ENCODE assay signal across 8 cellular contexts in genomic region chr15:39127925-39128617, GRCh38.
A peak's percentile ranks its signal among the peaks of the same experiment; 100 is the strongest.
DNase-seq lines count a peak whose midpoint lies in the region; ATAC-seq and TF ChIP-seq lines count a peak whose summit lies in the region.

No MANE protein-coding gene starts in this region.

- H3K27ac Mint-ChIP-seq in activated CD4-positive, alpha-beta T cell treated with anti-CD3 and anti-CD28 coated beads for 36 hours = no peak overlapping the region

- H3K27me3 ChIP-seq in left ventricle myocardium inferior (ENCODE audit: low read depth) (no peaks in the 10 kb centered on the region), dorsolateral prefrontal cortex (peaks cover 0 to 3% (median 0%) of the 10 kb centered on the region in 45 donors)

- H3K4me3 Mint-ChIP-seq in activated CD4-positive, alpha-beta T cell treated with anti-CD3 and anti-CD28 coated beads for 36 hours = no peak overlapping the region

- intact Hi-C loops in activated CD4-positive, alpha-beta T cell treated with anti-CD3 and anti-CD28 coated beads for 36 hours (cut with DNase I, micrococcal nuclease) = loop anchor here in 1 of 2 experiments (5.0 to 10.0 kb wide), 2 partner anchors 139 to 627 kb away; no protein-coding TSS in a partner anchor
- intact Hi-C loops in left ventricle myocardium inferior (cut with micrococcal nuclease) = no loop called here
- intact Hi-C loops in dorsolateral prefrontal cortex (cut with DNase I) = no loop called here

- H3K4me3 ChIP-seq in left ventricle myocardium inferior (no peak overlapping the region), dorsolateral prefrontal cortex (no peak overlapping the region)

- no peaks in the 10 kb centered on the region for H3K36me3 ChIP-seq in left ventricle myocardium inferior

- POLR2A ChIA-PET in activated CD4-positive, alpha-beta T cell treated with anti-CD3 and anti-CD28 coated beads for 36 hours (lab: Charles Lee) = no interaction called here

- peak; percentile 12 for DNase-seq in activated CD4-positive, alpha-beta T cell treated with anti-CD3 and anti-CD28 coated beads for 36 hours
- no peak for DNase-seq in activated CD4-positive, alpha-beta T cell treated with anti-CD3 and anti-CD28 coated beads for 48 hours
- DNase-seq in T1000 (lab: John Stamatoyannopoulos, UW) = peak; percentile 31
- DNase-seq in left ventricle myocardium inferior = no peak
- peak; percentile 74 for DNase-seq in stromal cell of bone marrow (ENCODE audit: low read depth)
- no peak for DNase-seq in NCI-H748 treated with DMSO at 0.1 percent for 48 hours (lab: John Stamatoyannopoulos, UW)
- DNase-seq in dorsolateral prefrontal cortex = no peak

- H3K27ac ChIP-seq in left ventricle myocardium inferior (replicated peaks) (peak overlapping the region; percentile 28), dorsolateral prefrontal cortex (no peak overlapping the region)

- H3K4me1 ChIP-seq in left ventricle myocardium inferior = peaks cover 29% of the 10 kb centered on the region

- no peak for TF ChIP-seq CTCF in left ventricle myocardium inferior (IDR thresholded peaks at IDR 0.05; ENCODE audit: borderline replicate concordance)
- TF ChIP-seq CTCF in dorsolateral prefrontal cortex (IDR thresholded peaks at IDR 0.05 in 54 of 56, conservative IDR thresholded peaks at IDR 0.05 in 2 of 56; ENCODE audit: low read depth in 1 of 56, partially characterized antibody in 56 of 56) = no peak

- no peaks in the 10 kb centered on the region for H3K9me3 ChIP-seq in left ventricle myocardium inferior (replicated peaks)

- H3K4me1 Mint-ChIP-seq in activated CD4-positive, alpha-beta T cell treated with anti-CD3 and anti-CD28 coated beads for 36 hours = no peaks in the 10 kb centered on the region

- H3K27me3 Mint-ChIP-seq in activated CD4-positive, alpha-beta T cell treated with anti-CD3 and anti-CD28 coated beads for 36 hours = peaks cover 6% of the 10 kb centered on the region

- H3K36me3 Mint-ChIP-seq in activated CD4-positive, alpha-beta T cell treated with anti-CD3 and anti-CD28 coated beads for 36 hours (ENCODE audit: low read depth) = no peaks in the 10 kb centered on the region

- CTCF ChIA-PET in activated CD4-positive, alpha-beta T cell treated with anti-CD3 and anti-CD28 coated beads for 36 hours (lab: Charles Lee) = no interaction called here

- H3K9me3 Mint-ChIP-seq in activated CD4-positive, alpha-beta T cell treated with anti-CD3 and anti-CD28 coated beads for 36 hours (ENCODE audit: low read depth) = no peaks in the 10 kb centered on the region

- peak; percentile 57 for ATAC-seq in activated CD4-positive, alpha-beta T cell treated with anti-CD3 and anti-CD28 coated beads for 36 hours
- no peak for ATAC-seq in HG03342 (IDR thresholded peaks at IDR 0.05; ENCODE audit: unreplicated experiment)

Comparison
In these comparisons a context has a peak if more than half of its experiments do, and no peak if none do; other contexts are left out.
1. DNase-seq: peak in activated CD4-positive, alpha-beta T cell treated with anti-CD3 and anti-CD28 coated beads for 36 hours (single experiment), T1000 (single experiment) and stromal cell of bone marrow (single experiment); none in activated CD4-positive, alpha-beta T cell treated with anti-CD3 and anti-CD28 coated beads for 48 hours (single experiment), left ventricle myocardium inferior (single experiment), NCI-H748 treated with DMSO at 0.1 percent for 48 hours (single experiment) and dorsolateral prefrontal cortex (0 of 10).